In the genomic region with DNA sequence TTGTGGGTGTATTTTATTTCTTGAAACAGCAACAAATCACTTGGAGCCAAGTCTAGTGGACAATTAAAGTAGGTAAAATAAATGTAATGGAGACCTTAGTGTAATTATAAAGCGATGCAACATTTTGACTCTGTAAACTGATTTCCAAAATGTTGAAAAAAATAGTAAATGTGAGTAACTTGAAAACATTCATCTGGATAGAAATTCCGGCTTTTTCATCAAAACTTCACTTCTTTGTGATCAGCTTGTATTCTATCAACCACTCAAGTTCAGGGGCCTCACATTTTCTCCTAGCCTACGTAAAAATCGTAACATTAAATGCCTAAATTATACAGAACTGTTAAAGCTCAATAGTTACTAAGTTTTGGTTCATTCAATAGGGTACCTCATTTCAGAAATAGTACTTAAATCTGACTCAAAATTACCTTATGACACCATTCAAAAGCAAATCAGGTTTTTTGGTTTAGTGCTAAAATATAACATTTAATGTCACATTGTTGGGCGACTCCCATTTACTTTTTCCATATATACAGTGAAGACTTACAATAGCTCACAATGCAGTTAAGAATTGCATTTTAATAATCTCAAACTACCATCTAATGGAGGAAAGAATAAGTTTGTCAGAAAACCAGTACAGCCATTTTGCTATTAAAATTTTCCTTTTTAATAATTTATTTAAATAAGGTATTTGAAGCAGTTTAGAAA, we compare ENCODE assay signal across 1 cellular context.
TF ChIP-seq lines count a peak whose summit lies in the region.

No MANE protein-coding gene starts in this region.

TF ChIP-seq in SK-N-SH treated with all-trans-retinoic acid at 6 μM for 48 hours, 23 proteins besides CTCF, POLR2A, EP300 and RAD21:
- TF ChIP-seq PATZ1 (CRISPR knock-in tag; IDR thresholded peaks at IDR 0.05; ENCODE audit: borderline replicate concordance) (peak; percentile 71; the same call in 1 of the 2 replicates), ZNF565 (CRISPR knock-in tag; conservative IDR thresholded peaks at IDR 0.05; ENCODE audit: low read depth) (0 out of 2 replicates have a peak, but pooled peaks have one; percentile 71), OSR1 (CRISPR knock-in tag; IDR thresholded peaks at IDR 0.05) (no peak), GLIS3 (CRISPR knock-in tag; IDR thresholded peaks at IDR 0.05) (no peak), ZNF8 (CRISPR knock-in tag; IDR thresholded peaks at IDR 0.05) (no peak), TCF4 (CRISPR knock-in tag; IDR thresholded peaks at IDR 0.05; ENCODE audit: borderline replicate concordance) (no peak; the same call in 1 of the 2 replicates), ZFP30 (CRISPR knock-in tag; IDR thresholded peaks at IDR 0.05) (peak; percentile 35; the same call in 1 of the 2 replicates), TOX (CRISPR knock-in tag; IDR thresholded peaks at IDR 0.05; ENCODE audit: borderline replicate concordance) (0 out of 2 replicates have a peak, but pooled peaks have one; percentile 5), ARNTL (CRISPR knock-in tag; IDR thresholded peaks at IDR 0.05; ENCODE audit: borderline replicate concordance, low read depth) (peak; percentile 65; the same call in 1 of the 2 replicates)
- TF ChIP-seq, protein P1, sequence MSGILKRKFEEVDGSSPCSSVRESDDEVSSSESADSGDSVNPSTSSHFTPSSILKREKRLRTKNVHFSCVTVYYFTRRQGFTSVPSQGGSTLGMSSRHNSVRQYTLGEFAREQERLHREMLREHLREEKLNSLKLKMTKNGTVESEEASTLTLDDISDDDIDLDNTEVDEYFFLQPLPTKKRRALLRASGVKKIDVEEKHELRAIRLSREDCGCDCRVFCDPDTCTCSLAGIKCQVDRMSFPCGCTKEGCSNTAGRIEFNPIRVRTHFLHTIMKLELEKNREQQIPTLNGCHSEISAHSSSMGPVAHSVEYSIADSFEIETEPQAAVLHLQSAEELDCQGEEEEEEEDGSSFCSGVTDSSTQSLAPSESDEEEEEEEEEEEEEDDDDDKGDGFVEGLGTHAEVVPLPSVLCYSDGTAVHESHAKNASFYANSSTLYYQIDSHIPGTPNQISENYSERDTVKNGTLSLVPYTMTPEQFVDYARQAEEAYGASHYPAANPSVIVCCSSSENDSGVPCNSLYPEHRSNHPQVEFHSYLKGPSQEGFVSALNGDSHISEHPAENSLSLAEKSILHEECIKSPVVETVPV (CRISPR knock-in tag; IDR thresholded peaks at IDR 0.05) = peak; percentile 78
